In the genomic region with DNA sequence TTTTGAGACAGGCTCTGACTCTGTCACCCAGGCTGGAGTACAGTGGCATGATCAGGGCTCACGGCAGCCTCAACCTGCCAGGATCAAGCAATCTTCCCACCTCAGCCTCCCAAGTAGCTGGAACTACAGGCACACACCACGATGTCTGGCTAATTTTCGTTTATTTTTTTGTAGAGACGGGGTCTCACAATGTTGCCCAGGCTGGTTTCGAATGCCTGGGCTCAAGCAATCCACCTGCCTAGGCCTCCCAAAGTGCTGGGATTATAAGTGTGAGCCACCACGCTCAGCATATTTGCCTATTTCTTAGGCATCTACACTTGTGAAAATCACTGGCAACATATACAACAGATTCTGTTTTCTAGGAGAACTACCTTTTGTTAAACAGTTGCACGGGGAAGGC, we compare ENCODE assay signal across 19 cellular contexts.
"Had no signal": no experiment of that assay in that cellular context is flagged by ENCODE, and none has a peak within 500 bp of the region (broad histone marks: within the 10 kb centered on the region; RNA-seq: fewer than 3 reads in every experiment).

No MANE protein-coding gene starts in this region.

- H3K4me3 ChIP-seq: dorsolateral prefrontal cortex, left lung, ovary, psoas muscle, suprapubic skin, vagina had no signal

- H3K4me3 Mint-ChIP-seq: brain had no signal

- DNase-seq: activated CD4-positive, alpha-beta T cell treated with anti-CD3 and anti-CD28 coated beads, Interleukin-2, amount 50 U/mL, for 1 hour; activated CD4-positive, CD25-positive, alpha-beta regulatory T cell treated with anti-CD3 and anti-CD28 coated beads, Interleukin-2, amount 50 U/mL, for 72 hours; activated gamma-delta T cell; caudate nucleus; dorsolateral prefrontal cortex; erythroblast; foreskin melanocyte; left lung; mammary epithelial cell; ovary; psoas muscle; right cardiac atrium; stimulated activated naive CD8-positive, alpha-beta T cell treated with anti-CD3 and anti-CD28 coated beads, Interleukin-15, amount 100 ng/mL, for 72 hours; T-helper 9 cell; trophoblast cell had no signal

- H3K4me1 Mint-ChIP-seq: brain had no signal

- H3K27ac ChIP-seq: left lung, ovary, psoas muscle, suprapubic skin, vagina had no signal

- H3K27ac Mint-ChIP-seq: brain; stimulated activated naive CD8-positive, alpha-beta T cell treated with anti-CD3 and anti-CD28 coated beads, Interleukin-15, amount 100 ng/mL, for 72 hours had no signal

- H3K27me3 Mint-ChIP-seq: activated naive CD8-positive, alpha-beta T cell had no signal

- ATAC-seq: left lung; psoas muscle; right cardiac atrium; stimulated activated naive CD8-positive, alpha-beta T cell treated with anti-CD3 and anti-CD28 coated beads, Interleukin-15, amount 100 ng/mL, for 72 hours had no signal

- H3K9me3 ChIP-seq: left lung, ovary, psoas muscle, suprapubic skin, vagina had no signal

- H3K36me3 Mint-ChIP-seq: activated naive CD8-positive, alpha-beta T cell; brain had no signal

- H3K27me3 ChIP-seq: dorsolateral prefrontal cortex, left lung, ovary, suprapubic skin, vagina had no signal

- H3K9me3 Mint-ChIP-seq: brain; stimulated activated naive CD8-positive, alpha-beta T cell treated with anti-CD3 and anti-CD28 coated beads, Interleukin-15, amount 100 ng/mL, for 72 hours had no signal
